In genomic region chr17:48611681-48612455, GRCh38 we compare ENCODE assay signal across 8 cellular contexts. TPM values are rescaled to one million over a fixed set of nuclear protein-coding genes. Genes with fewer than 3 reads are reported as not detected.
A peak's percentile ranks its signal among the peaks of the same experiment; 100 is the strongest.
DNase-seq lines count a peak whose midpoint lies in the region; TF ChIP-seq lines count a peak whose summit lies in the region.

No MANE protein-coding gene starts in this region.

- peaks cover 48% of the 10 kb centered on the region for H3K4me1 Mint-ChIP-seq in dendritic cell treated with granulocyte-macrophage colony-stimulating factor and Interleukin-4, amounts not matched to agents 40 ng/mL and 50 ng/mL, for 4 days (ENCODE audit: low read depth)

- peak overlapping the region; percentile 79 for H3K4me3 Mint-ChIP-seq in dendritic cell treated with granulocyte-macrophage colony-stimulating factor and Interleukin-4, amounts not matched to agents 40 ng/mL and 50 ng/mL, for 4 days

- no peaks in the 10 kb centered on the region for H3K36me3 ChIP-seq in smooth muscle cell (ENCODE audit: low read depth)

- peak overlapping the region; percentile 69 for H3K4me3 ChIP-seq in smooth muscle cell

- peak overlapping the region; percentile 45 for H3K9ac ChIP-seq in smooth muscle cell (ENCODE audit: low read depth)

- H3K79me2 ChIP-seq in smooth muscle cell (ENCODE audit: low read depth), result peaks cover 69% of the 10 kb centered on the region

- peak overlapping the region; percentile 98 for H3K4me2 ChIP-seq in smooth muscle cell

- DNase-seq in DMS53 (lab: John Stamatoyannopoulos, UW), result peak; percentile 53
- DNase-seq in DMS53 treated with DMSO at 0.1 percent for 48 hours (lab: John Stamatoyannopoulos, UW; ENCODE audit: unreplicated experiment), result no peak
- peak; percentile 68 for DNase-seq in NCI-H2227 treated with DMSO at 0.1 percent for 48 hours (lab: John Stamatoyannopoulos, UW)
- no peak for DNase-seq in smooth muscle cell (lab: John Stamatoyannopoulos, UW; ENCODE audit: unreplicated experiment)
- DNase-seq in AML-193 (lab: John Stamatoyannopoulos, UW), result no peak
- no peak for DNase-seq in activated CD8-positive, alpha-beta memory T cell treated with anti-CD3 and anti-CD28 coated beads, Interleukin-2, amount 50 U/mL, for 48 hours
- DNase-seq in NCI-H226, result no peak

- no peaks in the 10 kb centered on the region for H3K9me3 Mint-ChIP-seq in dendritic cell treated with granulocyte-macrophage colony-stimulating factor and Interleukin-4, amounts not matched to agents 40 ng/mL and 50 ng/mL, for 4 days

- no peak overlapping the region for H3K27ac Mint-ChIP-seq in dendritic cell treated with granulocyte-macrophage colony-stimulating factor and Interleukin-4, amounts not matched to agents 40 ng/mL and 50 ng/mL, for 4 days

- H2AFZ ChIP-seq in smooth muscle cell (ENCODE audit: low read depth), result no peak overlapping the region

- peaks cover 13% of the 10 kb centered on the region for H3F3A ChIP-seq in smooth muscle cell (ENCODE audit: low read depth)

- TF ChIP-seq CTCF in smooth muscle cell (IDR thresholded peaks at IDR 0.05; ENCODE audit: borderline replicate concordance, insufficient read depth, poor library complexity, severe bottlenecking), result no peak

- peaks cover 97% of the 10 kb centered on the region for H3K27me3 Mint-ChIP-seq in dendritic cell treated with granulocyte-macrophage colony-stimulating factor and Interleukin-4, amounts not matched to agents 40 ng/mL and 50 ng/mL, for 4 days

- H3K4me1 ChIP-seq in smooth muscle cell (ENCODE audit: low read depth), result peaks cover 7% of the 10 kb centered on the region

- H3K36me3 Mint-ChIP-seq in dendritic cell treated with granulocyte-macrophage colony-stimulating factor and Interleukin-4, amounts not matched to agents 40 ng/mL and 50 ng/mL, for 4 days (ENCODE audit: low read depth), result no peaks in the 10 kb centered on the region

- intact Hi-C loops in dendritic cell treated with granulocyte-macrophage colony-stimulating factor and Interleukin-4, amounts not matched to agents 40 ng/mL and 50 ng/mL, for 4 days (cut with micrococcal nuclease), result loop anchor here (10.0 kb wide), 1 partner anchor 587 kb away; no protein-coding TSS in a partner anchor

- peaks cover 11% of the 10 kb centered on the region for H4K20me1 ChIP-seq in smooth muscle cell (ENCODE audit: low read depth)

- WGBS in smooth muscle cell (ENCODE audit: low lambda C conversion rate), result 2% methylated on average over 36 of the region's 36 CpGs

- peak overlapping the region; percentile 79 for H3K27ac ChIP-seq in smooth muscle cell (ENCODE audit: low read depth)

- no peaks in the 10 kb centered on the region for H3K9me3 ChIP-seq in smooth muscle cell (replicated peaks; ENCODE audit: low read depth)

- peaks cover 30% of the 10 kb centered on the region for H3K27me3 ChIP-seq in smooth muscle cell (ENCODE audit: low read depth)

RNA-seq across cellular contexts. Expression of gene HOXB7, which starts 1.1 kb away (rescaled TPM):
- total RNA-seq in smooth muscle cell, result 13.7 and 16.1 TPM in 2 replicates
- 29.7 and 33.4 TPM in 2 replicates for polyA plus RNA-seq in smooth muscle cell

RNA-seq across cellular contexts. Expression of gene HOXB8, which starts 3.2 kb away (rescaled TPM):
- total RNA-seq in smooth muscle cell, result 2.0 and 3.8 TPM in 2 replicates
- 0.15 and 0.94 TPM in 2 replicates for polyA plus RNA-seq in smooth muscle cell

RNA-seq across cellular contexts. Expression of gene HOXB6, which starts 7.1 kb away (rescaled TPM):
- 6.3 and 7.2 TPM in 2 replicates for total RNA-seq in smooth muscle cell
- polyA plus RNA-seq in smooth muscle cell, result 9.3 and 10.3 TPM in 2 replicates

RNA-seq across cellular contexts. Expression of gene HOXB9, which starts 14.3 kb away (rescaled TPM):
- 24.3 and 25.8 TPM in 2 replicates for total RNA-seq in smooth muscle cell
- polyA plus RNA-seq in smooth muscle cell, result 6.9 and 13.8 TPM in 2 replicates

RNA-seq across cellular contexts. Expression of gene HOXB5, which starts 18.3 kb away (rescaled TPM):
- 0.49 and 0.94 TPM in 2 replicates for total RNA-seq in smooth muscle cell
- 1.4 and 1.8 TPM in 2 replicates for polyA plus RNA-seq in smooth muscle cell

Comparison
In these comparisons a context has a peak if more than half of its experiments do, and no peak if none do; other contexts are left out.
1. DNase-seq: peak in DMS53 (single experiment) and NCI-H2227 treated with DMSO at 0.1 percent for 48 hours (single experiment); none in DMS53 treated with DMSO at 0.1 percent for 48 hours (single experiment), smooth muscle cell (single experiment), AML-193 (0 of 2), activated CD8-positive, alpha-beta memory T cell treated with anti-CD3 and anti-CD28 coated beads, Interleukin-2, amount 50 U/mL, for 48 hours (single experiment) and NCI-H226 (single experiment).